ENCODE assay signal across 16 cellular contexts in the genomic region with DNA sequence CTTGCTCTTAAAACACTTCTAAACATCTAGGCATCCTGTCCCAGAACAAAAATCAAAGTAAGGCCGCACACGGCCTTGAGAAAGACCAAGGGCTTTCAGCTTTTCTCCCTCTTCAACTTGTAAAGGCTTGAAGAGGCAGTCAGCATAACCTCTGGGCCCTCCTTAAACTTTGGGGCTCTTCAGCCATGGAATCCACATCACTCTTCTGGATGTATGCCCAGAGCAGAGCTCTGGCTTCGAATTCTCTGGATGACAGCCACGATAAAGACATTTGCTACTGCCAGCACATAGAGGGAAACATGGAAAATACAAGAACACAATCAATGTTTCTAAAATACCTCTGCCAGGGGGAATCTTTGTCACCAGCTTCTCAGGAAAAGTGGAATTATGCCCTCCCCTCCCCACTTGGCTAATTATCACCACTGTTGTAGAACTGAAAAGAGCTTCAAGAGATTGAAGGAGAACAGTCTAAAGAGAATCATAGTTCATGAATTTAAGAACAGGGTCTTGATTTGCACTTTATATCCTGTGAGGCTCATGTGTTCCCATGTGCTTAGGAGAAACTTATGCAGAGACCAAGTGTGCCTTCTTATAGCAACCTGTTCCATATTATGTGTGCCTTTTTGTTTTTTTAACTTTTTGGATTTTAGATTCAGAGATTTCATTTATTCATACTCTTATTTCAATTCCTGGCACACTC. TPM values are rescaled to one million over a fixed set of nuclear protein-coding genes. Genes with fewer than 3 reads are reported as not detected.
A peak's percentile ranks its signal among the peaks of the same experiment; 100 is the strongest.
DNase-seq lines count a peak whose midpoint lies in the region; ATAC-seq, FAIRE-seq and TF ChIP-seq lines count a peak whose summit lies in the region.
"Had no signal": no experiment of that assay in that cellular context is flagged by ENCODE, and none has a peak within 500 bp of the region (broad histone marks: within the 10 kb centered on the region; RNA-seq: fewer than 3 reads in every experiment).

No MANE protein-coding gene starts in this region.

- no peak for TF ChIP-seq CTCF in AG10803 (conservative IDR thresholded peaks at IDR 0.05; ENCODE audit: low read length)
- no peak for TF ChIP-seq CTCF in gastroesophageal sphincter (IDR thresholded peaks at IDR 0.05)
- TF ChIP-seq CTCF in nephron (IDR thresholded peaks at IDR 0.05; ENCODE audit: unreplicated experiment in 3 of 3): no peak

- H3K4me3 ChIP-seq in AG10803 (ENCODE audit: low read length) (no peak overlapping the region), adipocyte (ENCODE audit: low read length) (no peak overlapping the region), gastroesophageal sphincter (no peak overlapping the region)

- no peaks in the 10 kb centered on the region for H3K36me3 Mint-ChIP-seq in nephron (ENCODE audit: low read depth)
- H3K36me3 Mint-ChIP-seq in T-helper 2 cell treated with Interferon-gamma antibody and Interleukin-4, amounts not matched to agents 5 μg/mL and 100 μg/mL, for 36 hours (ENCODE audit: low read depth): no peaks in the 10 kb centered on the region
- H3K36me3 Mint-ChIP-seq: activated naive CD4-positive, alpha-beta T cell treated with anti-CD3 and anti-CD28 coated beads, Interleukin-2, amount 50 U/mL, for 24 hours had no signal

- peaks cover 39% of the 10 kb centered on the region for H3K4me1 Mint-ChIP-seq in nephron
- H3K4me1 Mint-ChIP-seq in T-helper 2 cell treated with Interferon-gamma antibody and Interleukin-4, amounts not matched to agents 5 μg/mL and 100 μg/mL, for 36 hours (ENCODE audit: low read depth): no peaks in the 10 kb centered on the region
- H3K4me1 Mint-ChIP-seq: activated naive CD4-positive, alpha-beta T cell treated with anti-CD3 and anti-CD28 coated beads, Interleukin-2, amount 50 U/mL, for 24 hours; neural crest cell had no signal

- H3K27me3 Mint-ChIP-seq in nephron (ENCODE audit: low read depth): peaks cover 4% of the 10 kb centered on the region
- no peaks in the 10 kb centered on the region for H3K27me3 Mint-ChIP-seq in T-helper 2 cell treated with Interferon-gamma antibody and Interleukin-4, amounts not matched to agents 5 μg/mL and 100 μg/mL, for 36 hours (ENCODE audit: low read depth)
- H3K27me3 Mint-ChIP-seq: activated naive CD4-positive, alpha-beta T cell treated with anti-CD3 and anti-CD28 coated beads, Interleukin-2, amount 50 U/mL, for 24 hours; stimulated activated naive CD8-positive, alpha-beta T cell treated with anti-CD3 and anti-CD28 coated beads, Interleukin-15, Interleukin-2, amounts not matched to agents 100 ng/mL and 50 ng/mL, for 24 hours had no signal

- peaks cover 21% of the 10 kb centered on the region for H3K4me1 ChIP-seq in adipocyte (ENCODE audit: control insufficient read depth, insufficient read depth, low read length)
- H3K4me1 ChIP-seq in gastroesophageal sphincter: peaks cover 8 to 32% (median 11%) of the 10 kb centered on the region in 3 donors

- peak overlapping the region in 2 of 3 experiments; percentile 71 to 92 for H3K27ac Mint-ChIP-seq in nephron
- no peak overlapping the region for H3K27ac Mint-ChIP-seq in T-helper 2 cell treated with Interferon-gamma antibody and Interleukin-4, amounts not matched to agents 5 μg/mL and 100 μg/mL, for 36 hours
- H3K27ac Mint-ChIP-seq: activated CD8-positive, alpha-beta T cell treated with anti-CD3 and anti-CD28 coated beads, Interleukin-2, amount 10 ng/mL, durations not matched to agents 7 days and 5 days; activated naive CD4-positive, alpha-beta T cell treated with anti-CD3 and anti-CD28 coated beads, Interleukin-2, amount 50 U/mL, for 24 hours; stimulated activated naive CD8-positive, alpha-beta T cell treated with anti-CD3 and anti-CD28 coated beads, Interleukin-15, Interleukin-2, amounts not matched to agents 100 ng/mL and 50 ng/mL, for 24 hours had no signal

- H3K27me3 ChIP-seq in adipocyte (replicated peaks; ENCODE audit: control insufficient read depth, insufficient read depth, low read length) (no peaks in the 10 kb centered on the region), gastroesophageal sphincter (no peaks in the 10 kb centered on the region)

- no peak overlapping the region for H3K4me3 Mint-ChIP-seq in nephron
- no peak overlapping the region for H3K4me3 Mint-ChIP-seq in T-helper 2 cell treated with Interferon-gamma antibody and Interleukin-4, amounts not matched to agents 5 μg/mL and 100 μg/mL, for 36 hours
- H3K4me3 Mint-ChIP-seq: activated CD8-positive, alpha-beta T cell treated with anti-CD3 and anti-CD28 coated beads, Interleukin-2, amount 10 ng/mL, durations not matched to agents 7 days and 5 days; activated naive CD4-positive, alpha-beta T cell treated with anti-CD3 and anti-CD28 coated beads, Interleukin-2, amount 50 U/mL, for 24 hours; neural crest cell; stimulated activated naive CD8-positive, alpha-beta T cell treated with anti-CD3 and anti-CD28 coated beads, Interleukin-15, Interleukin-2, amounts not matched to agents 100 ng/mL and 50 ng/mL, for 24 hours had no signal

- H3K36me3 ChIP-seq in adipocyte (ENCODE audit: control insufficient read depth, insufficient read depth, low read length, severe bottlenecking) (no peaks in the 10 kb centered on the region), gastroesophageal sphincter (no peaks in the 10 kb centered on the region)

- TF ChIP-seq EP300 in gastroesophageal sphincter (IDR thresholded peaks at IDR 0.05): no peak

- no peaks in the 10 kb centered on the region for H3K9me3 Mint-ChIP-seq in nephron
- H3K9me3 Mint-ChIP-seq in T-helper 2 cell treated with Interferon-gamma antibody and Interleukin-4, amounts not matched to agents 5 μg/mL and 100 μg/mL, for 36 hours: no peaks in the 10 kb centered on the region
- H3K9me3 Mint-ChIP-seq: activated naive CD4-positive, alpha-beta T cell treated with anti-CD3 and anti-CD28 coated beads, Interleukin-2, amount 50 U/mL, for 24 hours; stimulated activated naive CD8-positive, alpha-beta T cell treated with anti-CD3 and anti-CD28 coated beads, Interleukin-15, Interleukin-2, amounts not matched to agents 100 ng/mL and 50 ng/mL, for 24 hours had no signal

- peak; percentile 69 for DNase-seq in AG10803 (ENCODE audit: low read depth)
- DNase-seq in adipocyte (ENCODE audit: low read depth): peak; percentile 20
- no peak for DNase-seq in H54 (ENCODE audit: insufficient read length, low spot score)
- no peak for DNase-seq in T-helper 2 cell treated with Interferon-gamma antibody and Interleukin-4, amounts not matched to agents 5 μg/mL and 100 μg/mL, for 36 hours (ENCODE audit: low spot score)
- DNase-seq in NCI-H146 treated with DMSO at 0.1 percent for 48 hours (lab: John Stamatoyannopoulos, UW; ENCODE audit: unreplicated experiment): no peak
- DNase-seq: activated CD8-positive, alpha-beta T cell treated with anti-CD3 and anti-CD28 coated beads, Interleukin-2, amount 10 ng/mL, durations not matched to agents 7 days and 5 days; NCI-H146; stimulated activated CD4-positive, alpha-beta T cell treated with anti-CD3 and anti-CD28 coated beads, Interleukin-2, amount 100 ng/mL, for 48 hours; SW 1271 had no signal

- ATAC-seq in gastroesophageal sphincter: peak; percentile 59
- ATAC-seq in GM21447 (IDR thresholded peaks at IDR 0.05; ENCODE audit: unreplicated experiment): no peak
- ATAC-seq: activated CD8-positive, alpha-beta T cell treated with anti-CD3 and anti-CD28 coated beads, Interleukin-2, amount 10 ng/mL, durations not matched to agents 7 days and 5 days had no signal

- no peaks in the 10 kb centered on the region for H3K9me3 ChIP-seq in adipocyte (ENCODE audit: control insufficient read depth, low read length)
- no peaks in the 10 kb centered on the region for H3K9me3 ChIP-seq in gastroesophageal sphincter

- peak overlapping the region; percentile 20 to 53 (median 50) for H3K27ac ChIP-seq in gastroesophageal sphincter

- no peak for FAIRE-seq in H54 (lab: Jason Lieb, UNC)
- FAIRE-seq: G401.6 had no signal

- no peak overlapping the region for H3K9ac ChIP-seq in adipocyte (ENCODE audit: low read length)

- no peak for TF ChIP-seq POLR2A in gastroesophageal sphincter (IDR thresholded peaks at IDR 0.05)
- no peak for TF ChIP-seq POLR2A in H54 (IDR thresholded peaks at IDR 0.05; ENCODE audit: low read depth, low read length)

- 0 to 52% methylated on average over 1 to 4 of the region's 4 CpGs for WGBS in gastroesophageal sphincter (ENCODE audit: low coverage in 1 of 2), 2 donors

RNA-seq across cellular contexts. Expression of a gene that starts 39.0 kb away (rescaled TPM):
- 100 to 1,000 TPM in 3 of 4 donors, 10 to 100 TPM in 1; 75.2 to 354 (median 130) TPM for total RNA-seq in gastroesophageal sphincter
- total RNA-seq: activated CD8-positive, alpha-beta T cell treated with anti-CD3 and anti-CD28 coated beads, Interleukin-2, amount 10 ng/mL, durations not matched to agents 7 days and 5 days; neural crest cell had no signal

Comparison
In these comparisons a context has a peak if more than half of its experiments do, and no peak if none do; other contexts are left out.
1. DNase-seq: peak in AG10803 (single experiment) and adipocyte (single experiment); none in H54 (single experiment), T-helper 2 cell treated with Interferon-gamma antibody and Interleukin-4, amounts not matched to agents 5 μg/mL and 100 μg/mL, for 36 hours (single experiment) and NCI-H146 treated with DMSO at 0.1 percent for 48 hours (single experiment).